Comparison of ENCODE assay signal across 18 cellular contexts in the genomic region with DNA sequence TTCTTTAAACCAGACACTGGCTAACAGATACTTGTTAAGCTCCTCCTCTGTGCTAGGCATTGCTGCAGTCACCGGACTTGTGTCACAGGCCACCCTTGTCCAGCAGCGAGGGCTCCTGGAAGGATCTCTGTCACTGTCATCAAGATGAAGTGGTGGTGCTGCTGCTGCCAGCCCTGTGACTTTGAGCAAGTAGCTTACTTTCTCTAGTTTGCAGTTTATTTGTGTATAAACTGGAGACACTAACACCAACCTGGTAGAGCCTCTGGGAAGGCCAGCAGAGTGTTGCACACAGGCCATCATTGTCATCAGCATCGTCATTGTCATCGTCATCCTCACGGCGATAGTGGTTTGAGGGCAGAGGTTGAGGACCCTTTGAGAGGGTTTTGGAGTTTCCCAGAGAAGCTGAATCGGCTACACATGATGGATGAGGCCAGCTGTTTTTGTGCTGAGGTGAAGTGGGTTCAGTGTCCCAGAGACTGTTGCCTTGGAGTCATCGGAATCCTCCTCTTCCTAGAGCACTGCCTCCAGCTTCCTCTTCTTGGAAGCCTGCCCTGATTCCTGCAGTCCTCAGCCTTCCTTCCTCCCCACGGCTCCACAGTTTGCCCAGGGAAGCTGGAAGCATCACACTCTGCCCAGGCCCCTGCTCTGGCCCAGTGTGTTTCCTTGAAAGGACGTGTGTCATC.
DNase-seq lines count a peak whose midpoint lies in the region; ATAC-seq, FAIRE-seq and TF ChIP-seq lines count a peak whose summit lies in the region.
"Had no signal": no experiment of that assay in that cellular context is flagged by ENCODE, and none has a peak within 500 bp of the region (broad histone marks: within the 10 kb centered on the region; RNA-seq: fewer than 3 reads in every experiment).

No MANE protein-coding gene starts in this region.

- WGBS in neuronal stem cell (ENCODE audit: extremely low coverage in 2 of 2, insufficient read length in 2 of 2, insufficient replicate concordance in 1 of 2), 2 donors, result no CpG with 5 or more reads among the region's 10 CpGs

- peak overlapping the region; percentile 86 to 91 for H3K27ac ChIP-seq in right atrium auricular region
- no peak overlapping the region for H3K27ac ChIP-seq in neuronal stem cell (replicated peaks; ENCODE audit: low read length)

- no peaks in the 10 kb centered on the region for H3K36me3 ChIP-seq in bronchial epithelial cell (ENCODE audit: control insufficient read depth, insufficient read depth, low read length)
- H3K36me3 ChIP-seq in right atrium auricular region, result no peaks in the 10 kb centered on the region
- H3K36me3 ChIP-seq in neuronal stem cell (replicated peaks in 1 of 2; ENCODE audit: control insufficient read depth in 2 of 2, insufficient read depth in 2 of 2, low read length in 2 of 2), result no peaks in the 10 kb centered on the region

- no peak overlapping the region for H2BK120ac ChIP-seq in neuronal stem cell (ENCODE audit: low read depth, low read length)

- TF ChIP-seq CTCF in AG10803 (conservative IDR thresholded peaks at IDR 0.05; ENCODE audit: low read length), result no peak
- TF ChIP-seq CTCF in bronchial epithelial cell (IDR thresholded peaks at IDR 0.05; ENCODE audit: insufficient read depth, low read length, severe bottlenecking), result no peak
- no peak for TF ChIP-seq CTCF in right atrium auricular region (IDR thresholded peaks at IDR 0.05)

- no peak overlapping the region for H3K9ac ChIP-seq in neuronal stem cell (ENCODE audit: low read depth, low read length, poor library complexity)

- H2AK5ac ChIP-seq in neuronal stem cell (ENCODE audit: low read depth, low read length), result no peak overlapping the region

- no peak for ATAC-seq in natural killer cell treated with Interleukin-12 subunit alpha and Interleukin-12 subunit beta and Interleukin-15 and Interleukin-18, amount 100 ng/mL, for 72 hours
- ATAC-seq: activated CD8-positive, alpha-beta T cell treated with anti-CD3 and anti-CD28 coated beads, Interleukin-2, amount 10 ng/mL, durations not matched to agents 7 days and 5 days; activated T-helper 17 cell treated with anti-CD3 and anti-CD28 coated beads, Interleukin-2, amount 50 U/mL, for 72 hours; naive thymus-derived CD8-positive, alpha-beta T cell; SK-N-SH treated with all-trans-retinoic acid at 6 μM for 48 hours; stimulated activated naive CD8-positive, alpha-beta T cell treated with anti-CD3 and anti-CD28 coated beads, Interleukin-15, Interleukin-2, amounts not matched to agents 100 U/mL and 50 U/mL, for 24 hours had no signal

- no peak overlapping the region for H3K4me2 ChIP-seq in neuronal stem cell (ENCODE audit: insufficient read depth, low read length, poor library complexity, severe bottlenecking)

- H2BK5ac ChIP-seq in neuronal stem cell (ENCODE audit: low read length), result no peak overlapping the region

- peaks cover 14 to 19% of the 10 kb centered on the region in 2 donors for H3K4me1 Mint-ChIP-seq in natural killer cell treated with Interleukin-12 subunit alpha and Interleukin-12 subunit beta and Interleukin-15 and Interleukin-18, amount 100 ng/mL, for 72 hours (ENCODE audit: low read depth in 2 of 2)

- H4K8ac ChIP-seq in neuronal stem cell (ENCODE audit: low read depth, low read length), result no peak overlapping the region

- no peaks in the 10 kb centered on the region for H3K9me3 ChIP-seq in right atrium auricular region
- H3K9me3 ChIP-seq in neuronal stem cell (replicated peaks in 1 of 2; ENCODE audit: control insufficient read depth in 2 of 2, insufficient read depth in 1 of 2, low read depth in 1 of 2, low read length in 2 of 2), result peaks cover 0 to 3% of the 10 kb centered on the region in 2 donors

- H3K79me1 ChIP-seq in neuronal stem cell (ENCODE audit: low read depth, low read length), result no peaks in the 10 kb centered on the region

- no peak overlapping the region for H2AFZ ChIP-seq in neuronal stem cell (ENCODE audit: low read length)

- H3K27me3 Mint-ChIP-seq in natural killer cell treated with Interleukin-12 subunit alpha and Interleukin-12 subunit beta and Interleukin-15 and Interleukin-18, amount 100 ng/mL, for 72 hours, result no peaks in the 10 kb centered on the region
- H3K27me3 Mint-ChIP-seq: activated T-helper 17 cell treated with anti-CD3 and anti-CD28 coated beads, Interleukin-2, amount 50 U/mL, for 72 hours; naive thymus-derived CD8-positive, alpha-beta T cell had no signal

- no peak overlapping the region for H3K4me3 Mint-ChIP-seq in natural killer cell treated with Interleukin-12 subunit alpha and Interleukin-12 subunit beta and Interleukin-15 and Interleukin-18, amount 100 ng/mL, for 72 hours
- H3K4me3 Mint-ChIP-seq: activated CD8-positive, alpha-beta T cell treated with anti-CD3 and anti-CD28 coated beads, Interleukin-2, amount 10 ng/mL, durations not matched to agents 7 days and 5 days; activated T-helper 17 cell treated with anti-CD3 and anti-CD28 coated beads, Interleukin-2, amount 50 U/mL, for 72 hours; naive thymus-derived CD8-positive, alpha-beta T cell had no signal

- peaks cover 0 to 71% of the 10 kb centered on the region in 2 donors for H3K4me1 ChIP-seq in right atrium auricular region
- H3K4me1 ChIP-seq in neuronal stem cell (ENCODE audit: control insufficient read depth in 2 of 2, insufficient read depth in 1 of 2, low read depth in 1 of 2, low read length in 2 of 2), result peaks cover 12 to 17% of the 10 kb centered on the region in 2 donors

- no peaks in the 10 kb centered on the region for H3K9me3 Mint-ChIP-seq in natural killer cell treated with Interleukin-12 subunit alpha and Interleukin-12 subunit beta and Interleukin-15 and Interleukin-18, amount 100 ng/mL, for 72 hours
- H3K9me3 Mint-ChIP-seq: activated T-helper 17 cell treated with anti-CD3 and anti-CD28 coated beads, Interleukin-2, amount 50 U/mL, for 72 hours; naive thymus-derived CD8-positive, alpha-beta T cell had no signal

- H3K27me3 ChIP-seq in bronchial epithelial cell (ENCODE audit: control insufficient read depth, insufficient read depth, low read length) (no peaks in the 10 kb centered on the region), right atrium auricular region (no peaks in the 10 kb centered on the region), neuronal stem cell (ENCODE audit: control insufficient read depth in 3 of 3, insufficient read depth in 3 of 3, low read depth in 1 of 3, low read length in 3 of 3) (no peaks in the 10 kb centered on the region)

- H2BK15ac ChIP-seq in neuronal stem cell (ENCODE audit: low read length), result no peak overlapping the region

- no peak overlapping the region for H2BK12ac ChIP-seq in neuronal stem cell (ENCODE audit: low read length)

- H3K4me3 ChIP-seq in AG10803 (ENCODE audit: low read length) (no peak overlapping the region), bronchial epithelial cell (ENCODE audit: low read depth, low read length) (no peak overlapping the region), right atrium auricular region (no peak overlapping the region), neuronal stem cell (ENCODE audit: low read length in 2 of 2) (no peak overlapping the region)

- no peak overlapping the region for H3K4ac ChIP-seq in neuronal stem cell (ENCODE audit: low read length)

- no peaks in the 10 kb centered on the region for H3K36me3 Mint-ChIP-seq in natural killer cell treated with Interleukin-12 subunit alpha and Interleukin-12 subunit beta and Interleukin-15 and Interleukin-18, amount 100 ng/mL, for 72 hours

- no peak overlapping the region for H3K27ac Mint-ChIP-seq in natural killer cell treated with Interleukin-12 subunit alpha and Interleukin-12 subunit beta and Interleukin-15 and Interleukin-18, amount 100 ng/mL, for 72 hours
- H3K27ac Mint-ChIP-seq: activated CD8-positive, alpha-beta T cell treated with anti-CD3 and anti-CD28 coated beads, Interleukin-2, amount 10 ng/mL, durations not matched to agents 7 days and 5 days; activated T-helper 17 cell treated with anti-CD3 and anti-CD28 coated beads, Interleukin-2, amount 50 U/mL, for 72 hours had no signal

- peak overlapping the region; percentile 31 for H3K14ac ChIP-seq in neuronal stem cell (ENCODE audit: low read length)

- H3K23ac ChIP-seq in neuronal stem cell (ENCODE audit: low read depth, low read length, poor library complexity), result no peak overlapping the region

- DNase-seq in AG10803 (ENCODE audit: low read depth) (peak; percentile 25), bronchial epithelial cell (ENCODE audit: low read depth) (no peak), right atrium auricular region (ENCODE audit: low spot score) (peak; percentile 77), neuronal stem cell (ENCODE audit: low spot score) (no peak), SKM-1 treated with dmso at 0.1 percent for 144 hours (lab: John Stamatoyannopoulos, UW; ENCODE audit: unreplicated experiment) (no peak), DMS114 treated with DMSO at 0.1 percent for 48 hours (lab: John Stamatoyannopoulos, UW; ENCODE audit: unreplicated experiment) (no peak), DMS153 (lab: John Stamatoyannopoulos, UW) (no peak)
- no peak for DNase-seq in natural killer cell treated with Interleukin-12 subunit alpha and Interleukin-12 subunit beta and Interleukin-15 and Interleukin-18, amount 100 ng/mL, for 72 hours (ENCODE audit: low spot score)
- DNase-seq: activated CD8-positive, alpha-beta T cell treated with anti-CD3 and anti-CD28 coated beads, Interleukin-2, amount 10 ng/mL, durations not matched to agents 7 days and 5 days; anterior cingulate cortex; effector memory CD4-positive, alpha-beta T cell; islet precursor cell; NCI-H510A; stimulated activated naive CD8-positive, alpha-beta T cell treated with anti-CD3 and anti-CD28 coated beads, Interleukin-15, Interleukin-2, amounts not matched to agents 100 U/mL and 50 U/mL, for 24 hours had no signal

- H4K91ac ChIP-seq in neuronal stem cell (ENCODE audit: low read depth, low read length, poor library complexity), result no peak overlapping the region

- FAIRE-seq in bronchial epithelial cell (lab: Jason Lieb, UNC), result peak; percentile 50
- FAIRE-seq: GM19239 had no signal

- peak overlapping the region; percentile 53 for H3K18ac ChIP-seq in neuronal stem cell (ENCODE audit: low read length)

Comparison
In these comparisons a context has a peak if more than half of its experiments do, and no peak if none do; other contexts are left out.
1. DNase-seq: peak in AG10803 (single experiment) and right atrium auricular region (single experiment); none in bronchial epithelial cell (single experiment), neuronal stem cell (single experiment), SKM-1 treated with dmso at 0.1 percent for 144 hours (single experiment), DMS114 treated with DMSO at 0.1 percent for 48 hours (single experiment), natural killer cell treated with Interleukin-12 subunit alpha and Interleukin-12 subunit beta and Interleukin-15 and Interleukin-18, amount 100 ng/mL, for 72 hours (single experiment) and DMS153 (single experiment).